ENCODE assay signal across 18 cellular contexts in the genomic region with DNA sequence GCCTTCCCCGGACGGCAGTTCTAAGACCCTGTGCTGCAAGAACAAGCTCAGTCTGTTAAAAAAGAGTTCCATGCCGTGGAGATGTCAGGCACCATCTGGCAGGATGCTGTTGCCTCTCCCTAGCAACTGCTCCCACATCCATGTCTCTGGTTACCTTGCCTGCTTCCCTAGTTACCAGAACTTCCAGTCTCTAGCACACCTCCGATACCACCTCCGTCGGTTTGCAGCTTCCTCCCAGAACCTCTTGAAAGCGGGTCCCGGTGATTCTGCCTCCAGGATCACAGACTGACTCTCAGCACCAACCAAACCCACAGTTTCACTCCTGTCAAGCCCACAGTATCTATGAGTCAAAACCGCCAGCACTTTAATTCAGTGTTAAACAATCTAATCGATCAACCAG. TPM values are rescaled to one million over a fixed set of nuclear protein-coding genes. Genes with fewer than 3 reads are reported as not detected.
A peak's percentile ranks its signal among the peaks of the same experiment; 100 is the strongest.
DNase-seq lines count a peak whose midpoint lies in the region; ATAC-seq, FAIRE-seq and TF ChIP-seq lines count a peak whose summit lies in the region.
"Had no signal": no experiment of that assay in that cellular context is flagged by ENCODE, and none has a peak within 500 bp of the region (broad histone marks: within the 10 kb centered on the region; RNA-seq: fewer than 3 reads in every experiment).

No MANE protein-coding gene starts in this region.

- peaks cover 3% of the 10 kb centered on the region for H3K27me3 Mint-ChIP-seq in glutamatergic neuron (ENCODE audit: unreplicated experiment)

- H3K27ac Mint-ChIP-seq in glutamatergic neuron (ENCODE audit: unreplicated experiment): peak overlapping the region; percentile 79

- no peak for FAIRE-seq in GM12892 (lab: Jason Lieb, UNC)

- H3K9me3 Mint-ChIP-seq in glutamatergic neuron (ENCODE audit: unreplicated experiment): peaks cover 3% of the 10 kb centered on the region

- peaks cover 23% of the 10 kb centered on the region for H3K4me1 Mint-ChIP-seq in glutamatergic neuron (ENCODE audit: low read depth, unreplicated experiment)

- no peaks in the 10 kb centered on the region for H3K27me3 ChIP-seq in uterus

- H3K4me1 ChIP-seq in uterus: peaks cover 8 to 10% of the 10 kb centered on the region in 2 donors

- H3K4me3 ChIP-seq in uterus: no peak overlapping the region

- no peaks in the 10 kb centered on the region for H3K9me3 ChIP-seq in uterus

- no peaks in the 10 kb centered on the region for H3K36me3 Mint-ChIP-seq in glutamatergic neuron (ENCODE audit: unreplicated experiment)

- H3K4me3 Mint-ChIP-seq in glutamatergic neuron (ENCODE audit: unreplicated experiment): no peak overlapping the region

- TF ChIP-seq POLR2A in uterus (IDR thresholded peaks at IDR 0.05): no peak
- TF ChIP-seq POLR2A in GM12892 (IDR thresholded peaks at IDR 0.05; ENCODE audit: low read depth, low read length): no peak

- ATAC-seq in HG02852 (IDR thresholded peaks at IDR 0.05; ENCODE audit: unreplicated experiment) (no peak), GM19463 (IDR thresholded peaks at IDR 0.05; ENCODE audit: unreplicated experiment) (no peak)

- no peaks in the 10 kb centered on the region for H3K36me3 ChIP-seq in uterus

- H3K27ac ChIP-seq in uterus: peak overlapping the region; percentile 75

- TF ChIP-seq CTCF in glutamatergic neuron (IDR thresholded peaks at IDR 0.05; ENCODE audit: partially characterized antibody, unreplicated experiment): no peak
- TF ChIP-seq CTCF in uterus (IDR thresholded peaks at IDR 0.05): no peak

- DNase-seq in DMS53 (lab: John Stamatoyannopoulos, UW) (peak; percentile 7), DMS53 treated with DMSO at 0.1 percent for 48 hours (lab: John Stamatoyannopoulos, UW; ENCODE audit: unreplicated experiment) (no peak), NCI-H2171 treated with DMSO at 0.1 percent for 48 hours (lab: John Stamatoyannopoulos, UW) (peak; percentile 92), glutamatergic neuron (no peak), uterus (no peak), GM12892 (ENCODE audit: insufficient read length) (no peak)
- DNase-seq: COR-L47, DND-41, GF-D8, H7, KG1, NCI-H1092, NCI-H1930, NCI-H2227 treated with DMSO at 0.1 percent for 48 hours, NCI-H774, SIG-M5 had no signal

- intact Hi-C loops in uterus (cut with DNase I; ENCODE audit: low total_unique reads): no loop called here

RNA-seq across cellular contexts. Expression of gene KCTD12, which starts 55.4 kb away (rescaled TPM):
- total RNA-seq in glutamatergic neuron (ENCODE audit: unreplicated experiment) (11.3 TPM), uterus (100 to 1,000 TPM in 3 of 4 donors, 10 to 100 TPM in 1; 91.5 to 376 (median 127) TPM)
- 7.1 TPM for polyA plus RNA-seq in GM12892 (2012; ENCODE audit: missing spikeins)

Comparison
In these comparisons a context has a peak if more than half of its experiments do, and no peak if none do; other contexts are left out.
1. DNase-seq: peak in DMS53 (single experiment) and NCI-H2171 treated with DMSO at 0.1 percent for 48 hours (single experiment); none in DMS53 treated with DMSO at 0.1 percent for 48 hours (single experiment), glutamatergic neuron (single experiment), uterus (0 of 2) and GM12892 (single experiment).